In the genomic region with DNA sequence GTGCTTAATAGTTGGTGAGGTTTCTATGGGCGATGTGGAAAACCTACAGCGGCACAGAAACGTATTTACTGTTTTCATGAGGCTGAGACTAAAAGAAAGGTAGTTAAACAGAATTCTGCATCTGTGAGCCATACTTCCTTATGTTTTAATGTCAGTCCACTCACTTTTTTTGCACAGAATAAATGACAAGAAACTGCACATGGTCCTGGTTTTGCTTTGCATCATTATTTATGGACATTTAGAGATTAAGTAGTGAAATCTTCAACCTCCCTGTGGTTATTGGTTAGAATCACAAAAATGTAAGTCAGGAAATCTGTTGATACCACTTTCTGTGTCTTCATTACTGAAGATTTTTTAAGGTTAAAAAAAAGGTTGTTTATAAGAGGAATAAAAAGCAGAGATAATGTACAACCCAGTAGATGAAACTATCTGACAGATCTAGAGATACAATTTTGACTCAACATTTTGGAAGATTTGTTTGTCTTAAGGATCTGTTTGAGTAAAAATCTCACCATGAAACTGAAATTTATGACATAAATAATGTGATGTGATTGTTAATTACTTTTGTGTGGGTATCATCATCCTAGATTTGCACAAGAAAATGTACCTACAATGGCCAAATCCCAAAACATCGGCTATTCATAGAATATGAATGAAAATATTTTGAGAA, we compare ENCODE assay signal across 13 cellular contexts. TPM values are rescaled to one million over a fixed set of nuclear protein-coding genes. Genes with fewer than 3 reads are reported as not detected.
DNase-seq lines count a peak whose midpoint lies in the region; TF ChIP-seq lines count a peak whose summit lies in the region.
"Had no signal": no experiment of that assay in that cellular context is flagged by ENCODE, and none has a peak within 500 bp of the region (broad histone marks: within the 10 kb centered on the region; RNA-seq: fewer than 3 reads in every experiment).

No MANE protein-coding gene starts in this region.

- TSS peak; percentile 26 for BruUV-seq in MCF 10A (replicated peaks; lab: Mats Ljungman, UMichigan)
- no TSS peak for BruUV-seq in mammary epithelial cell (replicated peaks; lab: Mats Ljungman, UMichigan)

- CTCF ChIA-PET in MCF 10A (lab: Yijun Ruan, JAX) (no interaction called here), mammary epithelial cell (lab: Charles Lee; ENCODE audit: low non-redundant PET) (no interaction called here)

- H2AFZ ChIP-seq in mammary epithelial cell (ENCODE audit: low read depth, low read length): no peak overlapping the region

- H2BK120ac ChIP-seq in mesendoderm (ENCODE audit: low read depth, low read length): no peak overlapping the region

- DNase-seq in MCF 10A (ENCODE audit: unreplicated experiment): no peak
- no peak for DNase-seq in breast epithelium (ENCODE audit: low spot score in 2 of 2)
- DNase-seq in mammary epithelial cell: no peak
- DNase-seq in mesothelial cell of epicardium (ENCODE audit: low spot score in 2 of 2, unreplicated experiment in 2 of 2): no peak
- no peak for DNase-seq in tibial nerve (ENCODE audit: low spot score in 2 of 2)
- DNase-seq in GF-D8 (lab: John Stamatoyannopoulos, UW): no peak
- DNase-seq in mesendoderm: no peak
- DNase-seq: activated CD4-positive, alpha-beta T cell treated with anti-CD3 and anti-CD28 coated beads for 1 hour; DMS153; NCI-H1092; SHP77 had no signal

- peak overlapping the region; percentile 85 for H3K4me3 Mint-ChIP-seq in MCF 10A (ENCODE audit: unreplicated experiment)
- H3K4me3 Mint-ChIP-seq in mesothelial cell of epicardium: peak overlapping the region; percentile 77
- H3K4me3 Mint-ChIP-seq: activated T-helper 17 cell treated with anti-CD3 and anti-CD28 coated beads, Interleukin-2, amount 50 U/mL, for 72 hours had no signal

- no peak for TF ChIP-seq EP300 in tibial nerve (IDR thresholded peaks at IDR 0.05)

- H3K9me3 ChIP-seq in breast epithelium: no peaks in the 10 kb centered on the region
- H3K9me3 ChIP-seq in mammary epithelial cell (replicated peaks; ENCODE audit: insufficient read depth, low read length): no peaks in the 10 kb centered on the region
- H3K9me3 ChIP-seq in tibial nerve: no peaks in the 10 kb centered on the region

- no peaks in the 10 kb centered on the region for H3K79me1 ChIP-seq in mesendoderm (ENCODE audit: low read length)

- 98% methylated on average over 4 of the region's 4 CpGs for WGBS in mammary epithelial cell (ENCODE audit: low coverage, missing lambda C conversion rate)
- WGBS in urinary bladder: 46% methylated on average over 4 of the region's 4 CpGs
- 72 to 79% methylated on average over 4 of the region's 4 CpGs for WGBS in tibial nerve, 2 donors
- WGBS in mesendoderm (ENCODE audit: extremely low coverage, insufficient coverage, low lambda C conversion rate): no CpG with 5 or more reads among the region's 4 CpGs

- H3K9me3 Mint-ChIP-seq in MCF 10A (ENCODE audit: unreplicated experiment) (no peaks in the 10 kb centered on the region), mesothelial cell of epicardium (no peaks in the 10 kb centered on the region)
- H3K9me3 Mint-ChIP-seq: activated T-helper 17 cell treated with anti-CD3 and anti-CD28 coated beads, Interleukin-2, amount 50 U/mL, for 72 hours had no signal

- H3K9ac ChIP-seq in mammary epithelial cell (ENCODE audit: insufficient read depth, low read length) (no peak overlapping the region), mesendoderm (ENCODE audit: low read length) (no peak overlapping the region)

- H3K4me3 ChIP-seq in breast epithelium (peak overlapping the region in 1 of 3 donors; percentile 71), mammary epithelial cell (replicated peaks in 1 of 3; ENCODE audit: insufficient read depth in 1 of 3, low read depth in 2 of 3, low read length in 3 of 3) (no peak overlapping the region), urinary bladder (ENCODE audit: low read depth, low read length) (peak overlapping the region; percentile 57), tibial nerve (no peak overlapping the region), mesendoderm (ENCODE audit: low read length) (no peak overlapping the region)

- H4K5ac ChIP-seq in mesendoderm (ENCODE audit: low read length): no peak overlapping the region

- no peak overlapping the region for H4K8ac ChIP-seq in mesendoderm (ENCODE audit: low read depth, low read length)

- no peaks in the 10 kb centered on the region for H3K36me3 Mint-ChIP-seq in MCF 10A (ENCODE audit: insufficient read depth, unreplicated experiment)
- H3K36me3 Mint-ChIP-seq in mesothelial cell of epicardium: no peaks in the 10 kb centered on the region

- H3K4me1 ChIP-seq in breast epithelium (no peaks in the 10 kb centered on the region), mammary epithelial cell (ENCODE audit: insufficient read depth, low read length) (peaks cover 5% of the 10 kb centered on the region), urinary bladder (ENCODE audit: insufficient read depth) (no peaks in the 10 kb centered on the region), tibial nerve (peaks cover 0 to 25% (median 0%) of the 10 kb centered on the region in 4 donors), mesendoderm (ENCODE audit: control insufficient read depth, low read depth, low read length) (no peaks in the 10 kb centered on the region)

- intact Hi-C loops in MCF 10A (cut with micrococcal nuclease) (loop anchor here (5.0 to 10.0 kb wide), 2 partner anchors 151 to 722 kb away; no protein-coding TSS in a partner anchor), breast epithelium (cut with DNase I; ENCODE audit: low total_unique reads) (no loop called here), mammary epithelial cell (cut with micrococcal nuclease) (no loop called here)

- no peak overlapping the region for H2BK5ac ChIP-seq in mesendoderm (ENCODE audit: low read length)

- H3K27ac Mint-ChIP-seq in MCF 10A (ENCODE audit: low read depth, unreplicated experiment) (peak overlapping the region; percentile 55), mesothelial cell of epicardium (no peak overlapping the region)
- H3K27ac Mint-ChIP-seq: activated T-helper 17 cell treated with anti-CD3 and anti-CD28 coated beads, Interleukin-2, amount 50 U/mL, for 72 hours had no signal

- H3K27ac ChIP-seq in breast epithelium: no peak overlapping the region
- no peak overlapping the region for H3K27ac ChIP-seq in mammary epithelial cell (ENCODE audit: insufficient read depth, low read depth, low read length)
- H3K27ac ChIP-seq in urinary bladder (ENCODE audit: low read depth): no peak overlapping the region
- no peak overlapping the region for H3K27ac ChIP-seq in tibial nerve
- no peak overlapping the region for H3K27ac ChIP-seq in mesendoderm (ENCODE audit: low read depth, low read length)

- POLR2A ChIA-PET in MCF 10A (lab: Yijun Ruan, JAX): no interaction called here

- H3K4ac ChIP-seq in mesendoderm (ENCODE audit: low read depth, low read length): no peak overlapping the region

- no peaks in the 10 kb centered on the region for H3K36me3 ChIP-seq in breast epithelium
- no peaks in the 10 kb centered on the region for H3K36me3 ChIP-seq in mammary epithelial cell (ENCODE audit: insufficient read depth, low read length)
- no peaks in the 10 kb centered on the region for H3K36me3 ChIP-seq in urinary bladder (ENCODE audit: insufficient read depth)
- H3K36me3 ChIP-seq in tibial nerve: no peaks in the 10 kb centered on the region
- H3K36me3 ChIP-seq in mesendoderm (ENCODE audit: control insufficient read depth, insufficient read depth, low read length): no peaks in the 10 kb centered on the region

- TF ChIP-seq CTCF in MCF 10A (IDR thresholded peaks at IDR 0.05; ENCODE audit: unreplicated experiment): no peak
- TF ChIP-seq CTCF in breast epithelium (IDR thresholded peaks at IDR 0.05): no peak
- no peak for TF ChIP-seq CTCF in mammary epithelial cell (conservative IDR thresholded peaks at IDR 0.05 in 1 of 2, IDR thresholded peaks at IDR 0.05 in 1 of 2; ENCODE audit: extremely low read depth in 1 of 2, insufficient read depth in 1 of 2, low read depth in 1 of 2, low read length in 2 of 2)
- no peak for TF ChIP-seq CTCF in mesothelial cell of epicardium (IDR thresholded peaks at IDR 0.05; ENCODE audit: unreplicated experiment)
- TF ChIP-seq CTCF in tibial nerve (IDR thresholded peaks at IDR 0.05): no peak

- H3K4me2 ChIP-seq in mammary epithelial cell (ENCODE audit: insufficient read depth, low read depth, low read length) (peak overlapping the region; percentile 99), mesendoderm (ENCODE audit: low read length) (no peak overlapping the region)

- H3K4me1 Mint-ChIP-seq in MCF 10A (ENCODE audit: insufficient read depth, unreplicated experiment) (peaks cover 39% of the 10 kb centered on the region), mesothelial cell of epicardium (peaks cover 26% of the 10 kb centered on the region)
- H3K4me1 Mint-ChIP-seq: activated T-helper 17 cell treated with anti-CD3 and anti-CD28 coated beads, Interleukin-2, amount 50 U/mL, for 72 hours had no signal

- H3K79me2 ChIP-seq in mammary epithelial cell (ENCODE audit: insufficient read depth, low read length) (no peaks in the 10 kb centered on the region), mesendoderm (ENCODE audit: control insufficient read depth, insufficient read depth, low read length) (no peaks in the 10 kb centered on the region)

- no peak overlapping the region for H3K18ac ChIP-seq in mesendoderm (ENCODE audit: low read length)

- no peak overlapping the region for H3K56ac ChIP-seq in mesendoderm (ENCODE audit: low read length)

- H4K20me1 ChIP-seq in mammary epithelial cell (ENCODE audit: insufficient read depth, low read length): no peaks in the 10 kb centered on the region

- H3K27me3 ChIP-seq in breast epithelium (no peaks in the 10 kb centered on the region), mammary epithelial cell (ENCODE audit: insufficient read depth, low read length) (no peaks in the 10 kb centered on the region), tibial nerve (peaks cover 0 to 11% of the 10 kb centered on the region in 2 donors), mesendoderm (ENCODE audit: insufficient read depth, low read length, poor library complexity) (no peaks in the 10 kb centered on the region)

- dilution Hi-C loops in mammary epithelial cell (cut with HindIII; ENCODE audit: low sequenced_read_pairs): no loop called here

- H2BK15ac ChIP-seq in mesendoderm (replicated peaks; ENCODE audit: low read depth): no peak overlapping the region

- TF ChIP-seq POLR2A in breast epithelium (IDR thresholded peaks at IDR 0.05) (no peak), tibial nerve (IDR thresholded peaks at IDR 0.05) (no peak)

- in situ Hi-C loops in mammary epithelial cell (cut with MboI; ENCODE audit: low sequenced_read_pairs in 2 of 2): loop anchor here in 1 of 2 donors (25.0 kb wide), 1 partner anchor 404 kb away; no protein-coding TSS in a partner anchor

- no peak overlapping the region for H3K23ac ChIP-seq in mesendoderm (ENCODE audit: low read length)

- no peak overlapping the region for H2AK5ac ChIP-seq in mesendoderm (ENCODE audit: low read length)

- H3K27me3 Mint-ChIP-seq in MCF 10A (ENCODE audit: insufficient read depth, unreplicated experiment) (no peaks in the 10 kb centered on the region), mesothelial cell of epicardium (ENCODE audit: low read depth) (peaks cover 53% of the 10 kb centered on the region)

RNA-seq across cellular contexts. Expression of gene PRR16, which starts 2.4 kb away (rescaled TPM):
- 11.9 and 18.9 TPM in 2 replicates for total RNA-seq in MCF 10A (2022)
- 1 to 10 TPM; 1.2 to 9.6 (median 3.6) TPM for total RNA-seq in breast epithelium
- total RNA-seq in mammary epithelial cell: 1 to 10 TPM; 1.3 to 3.2 TPM
- polyA plus RNA-seq in mammary epithelial cell: 4.6 TPM
- not detected for polyA minus RNA-seq in mammary epithelial cell
- 1.9 to 2.7 TPM (median 2.1 TPM) in 3 replicates for total RNA-seq in mesothelial cell of epicardium
- 7.6 TPM for total RNA-seq in urinary bladder
- 11.9 TPM for polyA plus RNA-seq in urinary bladder
- 1 to 10 TPM in 3 of 4 donors, not detected in 1; 2.1 to 5.1 (median 2.5) TPM for total RNA-seq in tibial nerve
- polyA plus RNA-seq in mesendoderm (2013, experiment 1 of 2): 0.86 TPM
- polyA plus RNA-seq in mesendoderm (2013, experiment 2 of 2): 0.78 TPM
- total RNA-seq: activated T-helper 17 cell treated with anti-CD3 and anti-CD28 coated beads, Interleukin-2, amount 50 U/mL, for 72 hours had no signal
